3 cellular contexts compared by ENCODE assay signal in the genomic region with DNA sequence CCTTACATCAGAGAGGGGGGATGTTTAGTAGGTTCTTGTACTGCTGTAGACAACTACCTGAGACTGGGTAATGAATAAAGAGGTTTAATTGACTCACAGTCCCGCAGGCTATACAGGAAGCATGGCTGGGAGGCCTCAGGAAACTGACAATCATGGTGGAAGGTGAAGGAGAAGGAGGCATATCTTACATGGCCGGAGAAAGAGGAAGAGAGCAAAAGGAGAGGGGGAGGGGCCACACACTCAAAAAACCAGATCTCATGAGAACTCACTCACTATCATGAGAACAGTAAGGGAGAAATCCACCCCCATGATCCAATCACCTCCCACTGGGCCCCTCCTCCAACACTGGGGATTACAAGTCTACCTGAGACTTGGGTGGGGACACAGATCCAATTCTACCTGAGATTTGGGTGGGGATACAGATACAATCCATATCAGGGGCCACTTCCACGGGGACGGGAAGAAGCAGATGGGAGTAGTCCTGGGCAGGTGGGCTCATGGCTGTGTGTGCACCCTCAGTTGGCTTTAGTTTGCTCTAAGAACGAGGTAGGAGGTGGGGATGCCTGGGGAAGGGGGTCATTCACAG.
TF ChIP-seq lines count a peak whose summit lies in the region.

No MANE protein-coding gene starts in this region.

TF ChIP-seq in liver, 16 proteins besides CTCF, POLR2A, EP300 and RAD21:
- TF ChIP-seq, protein P1, sequence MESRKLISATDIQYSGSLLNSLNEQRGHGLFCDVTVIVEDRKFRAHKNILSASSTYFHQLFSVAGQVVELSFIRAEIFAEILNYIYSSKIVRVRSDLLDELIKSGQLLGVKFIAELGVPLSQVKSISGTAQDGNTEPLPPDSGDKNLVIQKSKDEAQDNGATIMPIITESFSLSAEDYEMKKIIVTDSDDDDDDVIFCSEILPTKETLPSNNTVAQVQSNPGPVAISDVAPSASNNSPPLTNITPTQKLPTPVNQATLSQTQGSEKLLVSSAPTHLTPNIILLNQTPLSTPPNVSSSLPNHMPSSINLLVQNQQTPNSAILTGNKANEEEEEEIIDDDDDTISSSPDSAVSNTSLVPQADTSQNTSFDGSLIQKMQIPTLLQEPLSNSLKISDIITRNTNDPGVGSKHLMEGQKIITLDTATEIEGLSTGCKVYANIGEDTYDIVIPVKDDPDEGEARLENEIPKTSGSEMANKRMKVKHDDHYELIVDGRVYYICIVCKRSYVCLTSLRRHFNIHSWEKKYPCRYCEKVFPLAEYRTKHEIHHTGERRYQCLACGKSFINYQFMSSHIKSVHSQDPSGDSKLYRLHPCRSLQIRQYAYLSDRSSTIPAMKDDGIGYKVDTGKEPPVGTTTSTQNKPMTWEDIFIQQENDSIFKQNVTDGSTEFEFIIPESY (IDR thresholded peaks at IDR 0.05): peak; percentile 43
- TF ChIP-seq, protein P2, sequence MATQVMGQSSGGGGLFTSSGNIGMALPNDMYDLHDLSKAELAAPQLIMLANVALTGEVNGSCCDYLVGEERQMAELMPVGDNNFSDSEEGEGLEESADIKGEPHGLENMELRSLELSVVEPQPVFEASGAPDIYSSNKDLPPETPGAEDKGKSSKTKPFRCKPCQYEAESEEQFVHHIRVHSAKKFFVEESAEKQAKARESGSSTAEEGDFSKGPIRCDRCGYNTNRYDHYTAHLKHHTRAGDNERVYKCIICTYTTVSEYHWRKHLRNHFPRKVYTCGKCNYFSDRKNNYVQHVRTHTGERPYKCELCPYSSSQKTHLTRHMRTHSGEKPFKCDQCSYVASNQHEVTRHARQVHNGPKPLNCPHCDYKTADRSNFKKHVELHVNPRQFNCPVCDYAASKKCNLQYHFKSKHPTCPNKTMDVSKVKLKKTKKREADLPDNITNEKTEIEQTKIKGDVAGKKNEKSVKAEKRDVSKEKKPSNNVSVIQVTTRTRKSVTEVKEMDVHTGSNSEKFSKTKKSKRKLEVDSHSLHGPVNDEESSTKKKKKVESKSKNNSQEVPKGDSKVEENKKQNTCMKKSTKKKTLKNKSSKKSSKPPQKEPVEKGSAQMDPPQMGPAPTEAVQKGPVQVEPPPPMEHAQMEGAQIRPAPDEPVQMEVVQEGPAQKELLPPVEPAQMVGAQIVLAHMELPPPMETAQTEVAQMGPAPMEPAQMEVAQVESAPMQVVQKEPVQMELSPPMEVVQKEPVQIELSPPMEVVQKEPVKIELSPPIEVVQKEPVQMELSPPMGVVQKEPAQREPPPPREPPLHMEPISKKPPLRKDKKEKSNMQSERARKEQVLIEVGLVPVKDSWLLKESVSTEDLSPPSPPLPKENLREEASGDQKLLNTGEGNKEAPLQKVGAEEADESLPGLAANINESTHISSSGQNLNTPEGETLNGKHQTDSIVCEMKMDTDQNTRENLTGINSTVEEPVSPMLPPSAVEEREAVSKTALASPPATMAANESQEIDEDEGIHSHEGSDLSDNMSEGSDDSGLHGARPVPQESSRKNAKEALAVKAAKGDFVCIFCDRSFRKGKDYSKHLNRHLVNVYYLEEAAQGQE (IDR thresholded peaks at IDR 0.05): no peak

TF ChIP-seq in HepG2, 621 proteins besides CTCF, POLR2A, EP300 and RAD21 (continues in another document):
- TF ChIP-seq SIN3A (IDR thresholded peaks at IDR 0.05; ENCODE audit: borderline replicate concordance, low read depth, low read length) (no peak), CBX1 (IDR thresholded peaks at IDR 0.05; ENCODE audit: low read depth) (no peak), RELA (CRISPR knock-in tag; IDR thresholded peaks at IDR 0.05) (no peak), ZNF737 (CRISPR knock-in tag; IDR thresholded peaks at IDR 0.05; ENCODE audit: borderline replicate concordance) (no peak), KMT2B (CRISPR knock-in tag; IDR thresholded peaks at IDR 0.05) (no peak), ZNF816 (CRISPR knock-in tag; IDR thresholded peaks at IDR 0.05; ENCODE audit: borderline replicate concordance) (no peak), HNRNPUL1 (IDR thresholded peaks at IDR 0.05; ENCODE audit: low read depth, low read length) (no peak), TARDBP (CRISPR knock-in tag; IDR thresholded peaks at IDR 0.05) (no peak), SALL1 (CRISPR knock-in tag; IDR thresholded peaks at IDR 0.05) (no peak)
- TF ChIP-seq, protein P3, sequence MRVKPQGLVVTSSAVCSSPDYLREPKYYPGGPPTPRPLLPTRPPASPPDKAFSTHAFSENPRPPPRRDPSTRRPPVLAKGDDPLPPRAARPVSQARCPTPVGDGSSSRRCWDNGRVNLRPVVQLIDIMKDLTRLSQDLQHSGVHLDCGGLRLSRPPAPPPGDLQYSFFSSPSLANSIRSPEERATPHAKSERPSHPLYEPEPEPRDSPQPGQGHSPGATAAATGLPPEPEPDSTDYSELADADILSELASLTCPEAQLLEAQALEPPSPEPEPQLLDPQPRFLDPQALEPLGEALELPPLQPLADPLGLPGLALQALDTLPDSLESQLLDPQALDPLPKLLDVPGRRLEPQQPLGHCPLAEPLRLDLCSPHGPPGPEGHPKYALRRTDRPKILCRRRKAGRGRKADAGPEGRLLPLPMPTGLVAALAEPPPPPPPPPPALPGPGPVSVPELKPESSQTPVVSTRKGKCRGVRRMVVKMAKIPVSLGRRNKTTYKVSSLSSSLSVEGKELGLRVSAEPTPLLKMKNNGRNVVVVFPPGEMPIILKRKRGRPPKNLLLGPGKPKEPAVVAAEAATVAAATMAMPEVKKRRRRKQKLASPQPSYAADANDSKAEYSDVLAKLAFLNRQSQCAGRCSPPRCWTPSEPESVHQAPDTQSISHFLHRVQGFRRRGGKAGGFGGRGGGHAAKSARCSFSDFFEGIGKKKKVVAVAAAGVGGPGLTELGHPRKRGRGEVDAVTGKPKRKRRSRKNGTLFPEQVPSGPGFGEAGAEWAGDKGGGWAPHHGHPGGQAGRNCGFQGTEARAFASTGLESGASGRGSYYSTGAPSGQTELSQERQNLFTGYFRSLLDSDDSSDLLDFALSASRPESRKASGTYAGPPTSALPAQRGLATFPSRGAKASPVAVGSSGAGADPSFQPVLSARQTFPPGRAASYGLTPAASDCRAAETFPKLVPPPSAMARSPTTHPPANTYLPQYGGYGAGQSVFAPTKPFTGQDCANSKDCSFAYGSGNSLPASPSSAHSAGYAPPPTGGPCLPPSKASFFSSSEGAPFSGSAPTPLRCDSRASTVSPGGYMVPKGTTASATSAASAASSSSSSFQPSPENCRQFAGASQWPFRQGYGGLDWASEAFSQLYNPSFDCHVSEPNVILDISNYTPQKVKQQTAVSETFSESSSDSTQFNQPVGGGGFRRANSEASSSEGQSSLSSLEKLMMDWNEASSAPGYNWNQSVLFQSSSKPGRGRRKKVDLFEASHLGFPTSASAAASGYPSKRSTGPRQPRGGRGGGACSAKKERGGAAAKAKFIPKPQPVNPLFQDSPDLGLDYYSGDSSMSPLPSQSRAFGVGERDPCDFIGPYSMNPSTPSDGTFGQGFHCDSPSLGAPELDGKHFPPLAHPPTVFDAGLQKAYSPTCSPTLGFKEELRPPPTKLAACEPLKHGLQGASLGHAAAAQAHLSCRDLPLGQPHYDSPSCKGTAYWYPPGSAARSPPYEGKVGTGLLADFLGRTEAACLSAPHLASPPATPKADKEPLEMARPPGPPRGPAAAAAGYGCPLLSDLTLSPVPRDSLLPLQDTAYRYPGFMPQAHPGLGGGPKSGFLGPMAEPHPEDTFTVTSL (CRISPR knock-in tag; IDR thresholded peaks at IDR 0.05; ENCODE audit: borderline replicate concordance): no peak
- TF ChIP-seq, protein P4, sequence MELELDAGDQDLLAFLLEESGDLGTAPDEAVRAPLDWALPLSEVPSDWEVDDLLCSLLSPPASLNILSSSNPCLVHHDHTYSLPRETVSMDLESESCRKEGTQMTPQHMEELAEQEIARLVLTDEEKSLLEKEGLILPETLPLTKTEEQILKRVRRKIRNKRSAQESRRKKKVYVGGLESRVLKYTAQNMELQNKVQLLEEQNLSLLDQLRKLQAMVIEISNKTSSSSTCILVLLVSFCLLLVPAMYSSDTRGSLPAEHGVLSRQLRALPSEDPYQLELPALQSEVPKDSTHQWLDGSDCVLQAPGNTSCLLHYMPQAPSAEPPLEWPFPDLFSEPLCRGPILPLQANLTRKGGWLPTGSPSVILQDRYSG (CRISPR knock-in tag; IDR thresholded peaks at IDR 0.05): no peak
- TF ChIP-seq, protein P5, sequence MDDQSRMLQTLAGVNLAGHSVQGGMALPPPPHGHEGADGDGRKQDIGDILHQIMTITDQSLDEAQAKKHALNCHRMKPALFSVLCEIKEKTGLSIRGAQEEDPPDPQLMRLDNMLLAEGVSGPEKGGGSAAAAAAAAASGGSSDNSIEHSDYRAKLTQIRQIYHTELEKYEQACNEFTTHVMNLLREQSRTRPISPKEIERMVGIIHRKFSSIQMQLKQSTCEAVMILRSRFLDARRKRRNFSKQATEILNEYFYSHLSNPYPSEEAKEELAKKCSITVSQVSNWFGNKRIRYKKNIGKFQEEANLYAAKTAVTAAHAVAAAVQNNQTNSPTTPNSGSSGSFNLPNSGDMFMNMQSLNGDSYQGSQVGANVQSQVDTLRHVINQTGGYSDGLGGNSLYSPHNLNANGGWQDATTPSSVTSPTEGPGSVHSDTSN (CRISPR knock-in tag; IDR thresholded peaks at IDR 0.05; ENCODE audit: borderline replicate concordance): no peak
- TF ChIP-seq, protein P6, sequence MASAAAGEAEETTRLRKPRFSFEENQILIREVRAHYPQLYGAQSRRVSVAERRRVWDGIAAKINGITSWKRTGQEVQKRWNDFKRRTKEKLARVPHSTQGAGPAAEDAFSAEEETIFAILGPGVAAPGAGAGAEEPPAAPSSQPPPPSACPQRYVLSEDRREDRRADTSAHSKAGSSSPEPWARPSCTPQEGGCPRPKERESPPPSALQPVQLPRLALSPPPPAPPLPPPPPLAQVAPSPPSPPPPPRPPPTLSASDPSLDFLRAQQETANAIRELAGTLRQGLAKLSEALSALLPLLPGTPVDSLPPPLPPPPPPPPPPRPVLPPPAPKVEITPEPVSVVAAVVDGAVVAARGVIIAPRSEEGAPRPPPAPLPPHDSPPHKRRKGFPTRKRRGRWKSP (CRISPR knock-in tag; IDR thresholded peaks at IDR 0.05): no peak

TF ChIP-seq in K562, 482 proteins besides CTCF, POLR2A, EP300 and RAD21:
- TF ChIP-seq SPI1 (IDR thresholded peaks at IDR 0.05; ENCODE audit: borderline replicate concordance, low read depth, low read length) (peak; percentile 8; the same call in 1 of the 2 replicates), NCOA6 (IDR thresholded peaks at IDR 0.05) (no peak), NCOA2 (IDR thresholded peaks at IDR 0.05; ENCODE audit: partially characterized antibody in 2 of 2) (no peak)
- TF ChIP-seq, protein P7, sequence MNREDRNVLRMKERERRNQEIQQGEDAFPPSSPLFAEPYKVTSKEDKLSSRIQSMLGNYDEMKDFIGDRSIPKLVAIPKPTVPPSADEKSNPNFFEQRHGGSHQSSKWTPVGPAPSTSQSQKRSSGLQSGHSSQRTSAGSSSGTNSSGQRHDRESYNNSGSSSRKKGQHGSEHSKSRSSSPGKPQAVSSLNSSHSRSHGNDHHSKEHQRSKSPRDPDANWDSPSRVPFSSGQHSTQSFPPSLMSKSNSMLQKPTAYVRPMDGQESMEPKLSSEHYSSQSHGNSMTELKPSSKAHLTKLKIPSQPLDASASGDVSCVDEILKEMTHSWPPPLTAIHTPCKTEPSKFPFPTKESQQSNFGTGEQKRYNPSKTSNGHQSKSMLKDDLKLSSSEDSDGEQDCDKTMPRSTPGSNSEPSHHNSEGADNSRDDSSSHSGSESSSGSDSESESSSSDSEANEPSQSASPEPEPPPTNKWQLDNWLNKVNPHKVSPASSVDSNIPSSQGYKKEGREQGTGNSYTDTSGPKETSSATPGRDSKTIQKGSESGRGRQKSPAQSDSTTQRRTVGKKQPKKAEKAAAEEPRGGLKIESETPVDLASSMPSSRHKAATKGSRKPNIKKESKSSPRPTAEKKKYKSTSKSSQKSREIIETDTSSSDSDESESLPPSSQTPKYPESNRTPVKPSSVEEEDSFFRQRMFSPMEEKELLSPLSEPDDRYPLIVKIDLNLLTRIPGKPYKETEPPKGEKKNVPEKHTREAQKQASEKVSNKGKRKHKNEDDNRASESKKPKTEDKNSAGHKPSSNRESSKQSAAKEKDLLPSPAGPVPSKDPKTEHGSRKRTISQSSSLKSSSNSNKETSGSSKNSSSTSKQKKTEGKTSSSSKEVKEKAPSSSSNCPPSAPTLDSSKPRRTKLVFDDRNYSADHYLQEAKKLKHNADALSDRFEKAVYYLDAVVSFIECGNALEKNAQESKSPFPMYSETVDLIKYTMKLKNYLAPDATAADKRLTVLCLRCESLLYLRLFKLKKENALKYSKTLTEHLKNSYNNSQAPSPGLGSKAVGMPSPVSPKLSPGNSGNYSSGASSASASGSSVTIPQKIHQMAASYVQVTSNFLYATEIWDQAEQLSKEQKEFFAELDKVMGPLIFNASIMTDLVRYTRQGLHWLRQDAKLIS (CRISPR knock-in tag; IDR thresholded peaks at IDR 0.05): no peak
- TF ChIP-seq, protein P8, sequence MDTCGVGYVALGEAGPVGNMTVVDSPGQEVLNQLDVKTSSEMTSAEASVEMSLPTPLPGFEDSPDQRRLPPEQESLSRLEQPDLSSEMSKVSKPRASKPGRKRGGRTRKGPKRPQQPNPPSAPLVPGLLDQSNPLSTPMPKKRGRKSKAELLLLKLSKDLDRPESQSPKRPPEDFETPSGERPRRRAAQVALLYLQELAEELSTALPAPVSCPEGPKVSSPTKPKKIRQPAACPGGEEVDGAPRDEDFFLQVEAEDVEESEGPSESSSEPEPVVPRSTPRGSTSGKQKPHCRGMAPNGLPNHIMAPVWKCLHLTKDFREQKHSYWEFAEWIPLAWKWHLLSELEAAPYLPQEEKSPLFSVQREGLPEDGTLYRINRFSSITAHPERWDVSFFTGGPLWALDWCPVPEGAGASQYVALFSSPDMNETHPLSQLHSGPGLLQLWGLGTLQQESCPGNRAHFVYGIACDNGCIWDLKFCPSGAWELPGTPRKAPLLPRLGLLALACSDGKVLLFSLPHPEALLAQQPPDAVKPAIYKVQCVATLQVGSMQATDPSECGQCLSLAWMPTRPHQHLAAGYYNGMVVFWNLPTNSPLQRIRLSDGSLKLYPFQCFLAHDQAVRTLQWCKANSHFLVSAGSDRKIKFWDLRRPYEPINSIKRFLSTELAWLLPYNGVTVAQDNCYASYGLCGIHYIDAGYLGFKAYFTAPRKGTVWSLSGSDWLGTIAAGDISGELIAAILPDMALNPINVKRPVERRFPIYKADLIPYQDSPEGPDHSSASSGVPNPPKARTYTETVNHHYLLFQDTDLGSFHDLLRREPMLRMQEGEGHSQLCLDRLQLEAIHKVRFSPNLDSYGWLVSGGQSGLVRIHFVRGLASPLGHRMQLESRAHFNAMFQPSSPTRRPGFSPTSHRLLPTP (IDR thresholded peaks at IDR 0.05; ENCODE audit: borderline replicate concordance, extremely low read depth, insufficient read length): no peak
